In the genomic region with DNA sequence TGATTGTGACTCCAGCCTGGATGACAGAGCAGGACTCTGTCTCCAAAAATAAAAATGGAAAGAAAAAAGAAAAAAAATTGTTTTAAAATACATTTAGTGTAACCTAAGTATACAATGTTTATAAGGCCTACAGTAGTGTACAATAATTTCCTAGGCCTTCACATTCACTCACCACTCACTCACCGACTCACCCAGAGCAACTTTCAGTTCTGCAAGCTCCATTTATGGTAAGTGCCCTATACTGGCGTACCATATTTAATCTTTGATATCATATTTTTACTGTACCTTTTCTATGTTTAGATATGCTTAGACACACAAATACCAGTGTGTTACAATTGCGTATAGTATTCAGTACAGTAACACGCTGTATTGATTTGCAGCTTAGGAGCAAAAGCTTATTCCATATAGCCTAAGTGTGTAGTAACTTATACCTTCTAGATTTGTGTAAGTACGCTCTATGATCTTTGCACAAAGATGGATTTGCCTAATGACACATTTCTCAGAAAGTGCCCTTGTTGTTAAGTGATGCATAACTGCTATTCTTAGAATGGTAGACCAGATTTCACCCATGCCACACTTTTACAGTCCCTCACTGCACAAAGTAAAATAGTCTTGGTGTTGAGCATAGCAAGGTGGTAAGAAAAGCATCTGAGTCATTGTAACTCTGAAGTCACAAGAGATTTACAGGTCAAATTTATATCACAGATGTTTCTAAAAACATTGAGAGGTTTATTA, we compare ENCODE assay signal across 1 cellular context.
TF ChIP-seq lines count a peak whose summit lies in the region.

No MANE protein-coding gene starts in this region.

TF ChIP-seq in GM12878, 131 proteins besides CTCF, POLR2A, EP300 and RAD21 (continued from another document):
- TF ChIP-seq, protein P1, sequence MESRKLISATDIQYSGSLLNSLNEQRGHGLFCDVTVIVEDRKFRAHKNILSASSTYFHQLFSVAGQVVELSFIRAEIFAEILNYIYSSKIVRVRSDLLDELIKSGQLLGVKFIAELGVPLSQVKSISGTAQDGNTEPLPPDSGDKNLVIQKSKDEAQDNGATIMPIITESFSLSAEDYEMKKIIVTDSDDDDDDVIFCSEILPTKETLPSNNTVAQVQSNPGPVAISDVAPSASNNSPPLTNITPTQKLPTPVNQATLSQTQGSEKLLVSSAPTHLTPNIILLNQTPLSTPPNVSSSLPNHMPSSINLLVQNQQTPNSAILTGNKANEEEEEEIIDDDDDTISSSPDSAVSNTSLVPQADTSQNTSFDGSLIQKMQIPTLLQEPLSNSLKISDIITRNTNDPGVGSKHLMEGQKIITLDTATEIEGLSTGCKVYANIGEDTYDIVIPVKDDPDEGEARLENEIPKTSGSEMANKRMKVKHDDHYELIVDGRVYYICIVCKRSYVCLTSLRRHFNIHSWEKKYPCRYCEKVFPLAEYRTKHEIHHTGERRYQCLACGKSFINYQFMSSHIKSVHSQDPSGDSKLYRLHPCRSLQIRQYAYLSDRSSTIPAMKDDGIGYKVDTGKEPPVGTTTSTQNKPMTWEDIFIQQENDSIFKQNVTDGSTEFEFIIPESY (IDR thresholded peaks at IDR 0.05) = no peak
- TF ChIP-seq CREB1 (IDR thresholded peaks at IDR 0.05; ENCODE audit: low read depth) (no peak), E2F4 (IDR thresholded peaks at IDR 0.05; ENCODE audit: low read depth, low read length) (no peak), HSF1 (IDR thresholded peaks at IDR 0.05; ENCODE audit: low read depth, low read length) (no peak), BHLHE40 (IDR thresholded peaks at IDR 0.05; ENCODE audit: borderline replicate concordance in 1 of 2, low read depth in 2 of 2, low read length in 1 of 2) (no peak), CEBPB (IDR thresholded peaks at IDR 0.05; ENCODE audit: borderline replicate concordance in 1 of 2, low read depth in 2 of 2, low read length in 2 of 2) (no peak), REST (IDR thresholded peaks at IDR 0.05; ENCODE audit: low read depth, low read length) (no peak)
- TF ChIP-seq, protein P2, sequence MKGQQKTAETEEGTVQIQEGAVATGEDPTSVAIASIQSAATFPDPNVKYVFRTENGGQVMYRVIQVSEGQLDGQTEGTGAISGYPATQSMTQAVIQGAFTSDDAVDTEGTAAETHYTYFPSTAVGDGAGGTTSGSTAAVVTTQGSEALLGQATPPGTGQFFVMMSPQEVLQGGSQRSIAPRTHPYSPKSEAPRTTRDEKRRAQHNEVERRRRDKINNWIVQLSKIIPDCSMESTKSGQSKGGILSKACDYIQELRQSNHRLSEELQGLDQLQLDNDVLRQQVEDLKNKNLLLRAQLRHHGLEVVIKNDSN (IDR thresholded peaks at IDR 0.05; ENCODE audit: borderline replicate concordance, extremely low read length, insufficient read depth, low read depth, low read length) = no peak
